In the genomic region with DNA sequence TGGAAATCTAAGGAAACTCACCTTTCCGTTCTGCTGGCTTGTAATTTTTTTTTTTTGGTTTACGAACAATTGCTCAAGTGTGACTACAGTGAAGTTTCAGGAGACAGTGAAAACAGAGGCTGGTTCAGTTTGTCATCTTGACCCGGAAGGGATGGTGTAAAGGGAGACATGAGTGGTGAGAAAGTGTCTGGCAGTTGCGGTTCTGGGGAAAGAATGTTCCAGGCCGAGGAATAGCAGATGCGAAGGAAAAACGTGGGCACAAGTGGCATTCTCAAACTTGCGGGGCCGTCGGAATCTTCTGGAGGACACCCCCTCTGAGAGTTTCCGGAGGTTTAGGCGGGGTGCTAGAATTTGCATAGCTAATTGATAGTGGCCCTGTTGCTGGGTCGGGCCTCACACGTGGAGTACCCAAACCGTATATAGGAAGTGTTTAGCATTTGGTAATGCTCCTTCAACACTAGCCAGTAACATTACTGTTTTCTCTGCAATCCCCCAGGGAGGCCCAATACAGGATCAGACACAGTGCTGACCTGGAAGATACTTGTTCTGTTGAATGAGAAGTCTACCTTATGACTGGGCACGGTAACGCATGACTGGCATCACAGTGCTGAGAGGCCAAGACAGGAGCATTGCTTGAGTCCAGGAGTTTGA, we compare ENCODE assay signal across 13 cellular contexts. TPM values are rescaled to one million over a fixed set of nuclear protein-coding genes. Genes with fewer than 3 reads are reported as not detected.
A peak's percentile ranks its signal among the peaks of the same experiment; 100 is the strongest.
DNase-seq lines count a peak whose midpoint lies in the region; ATAC-seq, FAIRE-seq and TF ChIP-seq lines count a peak whose summit lies in the region.
"Had no signal": no experiment of that assay in that cellular context is flagged by ENCODE, and none has a peak within 500 bp of the region (broad histone marks: within the 10 kb centered on the region; RNA-seq: fewer than 3 reads in every experiment).

No MANE protein-coding gene starts in this region.

- peak overlapping the region in 10 of 11 experiments; percentile 9 to 97 (median 93); a peak in 15 of 22 replicates for H3K9ac ChIP-seq in BLaER1 treated with 17β-estradiol and CSF1 and Interleukin-3, amounts not matched to agents 10 nM and 100 nM

- H3K4me3 ChIP-seq in BLaER1 treated with 17β-estradiol and CSF1 and Interleukin-3, amounts not matched to agents 10 nM and 100 nM = peak overlapping the region in 1 of 10 experiments; percentile 33; a peak in 1 of 20 replicates
- H3K4me3 ChIP-seq in pancreas = no peak overlapping the region
- H3K4me3 ChIP-seq: breast epithelium had no signal

- H4K20me1 ChIP-seq in BLaER1 treated with 17β-estradiol and CSF1 and Interleukin-3, amounts not matched to agents 10 nM and 100 nM = peaks cover 5 to 21% (median 13%) of the 10 kb centered on the region in 11 experiments; a peak in 14 of 22 replicates

- TF ChIP-seq CTCF in pancreas (IDR thresholded peaks at IDR 0.05) = no peak

- peak overlapping the region; percentile 10 to 97 (median 90); a peak in 21 of 22 replicates for H3K27ac ChIP-seq in BLaER1 treated with 17β-estradiol and CSF1 and Interleukin-3, amounts not matched to agents 10 nM and 100 nM
- H3K27ac ChIP-seq in pancreas = no peak overlapping the region
- H3K27ac ChIP-seq: breast epithelium, neutrophil had no signal

- no peaks in the 10 kb centered on the region for H3K27me3 ChIP-seq in BLaER1 treated with 17β-estradiol and CSF1 and Interleukin-3, amounts not matched to agents 10 nM and 100 nM
- H3K27me3 ChIP-seq in pancreas = no peaks in the 10 kb centered on the region

- WGBS in pancreas, 2 donors = 63 to 70% methylated on average over 17 of the region's 17 CpGs

- H3K36me3 ChIP-seq in BLaER1 treated with 17β-estradiol and CSF1 and Interleukin-3, amounts not matched to agents 10 nM and 100 nM = no peaks in the 10 kb centered on the region
- no peaks in the 10 kb centered on the region for H3K36me3 ChIP-seq in pancreas
- H3K36me3 ChIP-seq: breast epithelium, neutrophil had no signal

- H3K9me3 ChIP-seq in BLaER1 treated with 17β-estradiol and CSF1 and Interleukin-3, amounts not matched to agents 10 nM and 100 nM (replicated peaks in 1 of 11) = no peaks in the 10 kb centered on the region
- no peaks in the 10 kb centered on the region for H3K9me3 ChIP-seq in pancreas
- H3K9me3 ChIP-seq: breast epithelium, neutrophil had no signal

- ATAC-seq in GM19023 (IDR thresholded peaks at IDR 0.05; ENCODE audit: unreplicated experiment) (peak; percentile 39), HG02870 (IDR thresholded peaks at IDR 0.05; ENCODE audit: unreplicated experiment) (peak; percentile 35), pancreas (no peak)
- ATAC-seq: HCT116 had no signal

- intact Hi-C loops in pancreas (cut with DNase I) = no loop called here

- FAIRE-seq in pancreas (lab: Jason Lieb, UNC) = no peak

- DNase-seq in NOMO-1 treated with DMSO at 0.1 percent for 48 hours (lab: John Stamatoyannopoulos, UW; ENCODE audit: unreplicated experiment) (peak; percentile 86), midbrain (lab: John Stamatoyannopoulos, UW) (no peak), pons (ENCODE audit: low spot score) (no peak), pancreas (no peak), NCI-H748 (lab: John Stamatoyannopoulos, UW; ENCODE audit: unreplicated experiment) (no peak)

- peak overlapping the region; percentile 81 to 99 (median 97) for H3K4me2 ChIP-seq in BLaER1 treated with 17β-estradiol and CSF1 and Interleukin-3, amounts not matched to agents 10 nM and 100 nM

- H3K4me1 ChIP-seq in BLaER1 treated with 17β-estradiol and CSF1 and Interleukin-3, amounts not matched to agents 10 nM and 100 nM = peaks cover 39 to 61% (median 56%) of the 10 kb centered on the region in 10 experiments
- H3K4me1 ChIP-seq in pancreas = peaks cover 0 to 5% (median 0%) of the 10 kb centered on the region in 3 donors
- H3K4me1 ChIP-seq: breast epithelium had no signal

RNA-seq across cellular contexts. Expression of a gene that starts 2.8 kb away (rescaled TPM):
- total RNA-seq in pancreas = 1 to 10 TPM in 1 of 6 donors, under 1 TPM in 3, not detected in 2; 0.12 to 1.1 (median 0.20) TPM
- polyA plus RNA-seq in pancreas = not detected

RNA-seq across cellular contexts. Expression of a gene that starts 25.9 kb away (rescaled TPM):
- 1 to 10 TPM; 1.1 to 5.5 (median 2.7) TPM for total RNA-seq in pancreas
- 1 to 10 TPM; 1.3 to 3.5 TPM for polyA plus RNA-seq in pancreas
- total RNA-seq: glomerular endothelial cell had no signal
- polyA plus RNA-seq: BJ had no signal

RNA-seq across cellular contexts. Expression of a gene that starts 46.4 kb away (rescaled TPM):
- 1 to 10 TPM in 3 of 6 donors, under 1 TPM in 3; 0.51 to 3.2 (median 1.1) TPM for total RNA-seq in pancreas
- polyA plus RNA-seq in pancreas = 1 to 10 TPM; 2.1 to 2.8 TPM
- total RNA-seq: glomerular endothelial cell had no signal

Comparison
In these comparisons a context has a peak if more than half of its experiments do, and no peak if none do; other contexts are left out.
1. H3K27ac ChIP-seq: peak in BLaER1 treated with 17β-estradiol and CSF1 and Interleukin-3, amounts not matched to agents 10 nM and 100 nM (11 of 11); none in pancreas (0 of 4).
2. ATAC-seq: peak in GM19023 (single experiment) and HG02870 (single experiment); none in pancreas (0 of 4).